1 cellular context compared by ENCODE assay signal in the genomic region with DNA sequence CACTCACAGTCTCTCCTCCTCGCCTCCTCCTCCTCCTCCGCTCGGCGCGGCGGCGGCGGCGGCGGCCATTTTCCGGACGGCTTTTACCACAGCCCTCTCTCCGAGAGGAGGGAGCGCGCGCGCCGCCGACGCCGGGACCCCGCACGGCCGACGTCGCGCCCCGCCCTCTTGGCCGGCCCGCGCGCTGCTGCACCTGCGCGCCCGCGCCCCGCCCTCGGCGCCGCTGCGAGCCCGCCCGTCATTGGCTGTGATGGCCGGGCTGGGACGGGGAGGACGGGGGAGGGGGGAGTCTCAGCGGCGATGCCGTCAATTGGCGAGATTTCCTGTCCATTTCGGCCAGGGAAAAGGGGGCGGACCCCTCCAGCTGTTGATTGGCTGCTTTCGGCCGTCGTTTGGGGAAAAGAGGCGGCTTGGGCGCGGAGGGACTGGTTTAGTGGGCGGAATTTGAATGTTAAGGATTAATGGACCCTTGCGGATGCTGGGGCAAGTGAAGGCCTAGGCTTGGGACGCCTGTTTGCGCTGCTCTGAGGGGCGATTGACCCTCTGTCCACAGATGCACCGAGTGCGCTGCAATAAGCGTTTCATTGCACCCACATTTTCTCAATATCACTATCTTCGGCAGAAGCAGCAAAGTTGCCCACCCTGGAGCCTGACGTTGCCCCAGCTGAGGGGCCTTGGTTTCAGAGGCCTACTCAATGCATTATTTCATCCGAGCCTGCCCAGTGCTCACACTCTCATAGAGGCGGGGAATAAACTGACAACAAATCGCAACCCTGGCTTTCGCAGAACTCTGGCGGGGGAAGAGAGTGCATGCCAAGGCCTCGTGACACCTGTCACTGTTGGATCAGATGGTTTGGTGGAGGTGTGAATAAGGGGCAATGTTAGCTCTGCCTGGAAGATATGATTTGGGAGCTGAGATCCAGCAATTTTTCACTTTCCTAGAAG.
TF ChIP-seq lines count a peak whose summit lies in the region.

A gene (minus strand): TSS at position 121 of the 945 bp plus-strand sequence.

TF ChIP-seq in K562, 482 proteins besides CTCF, POLR2A, EP300 and RAD21 (continued from another document and continues in another):
- TF ChIP-seq, protein P1, sequence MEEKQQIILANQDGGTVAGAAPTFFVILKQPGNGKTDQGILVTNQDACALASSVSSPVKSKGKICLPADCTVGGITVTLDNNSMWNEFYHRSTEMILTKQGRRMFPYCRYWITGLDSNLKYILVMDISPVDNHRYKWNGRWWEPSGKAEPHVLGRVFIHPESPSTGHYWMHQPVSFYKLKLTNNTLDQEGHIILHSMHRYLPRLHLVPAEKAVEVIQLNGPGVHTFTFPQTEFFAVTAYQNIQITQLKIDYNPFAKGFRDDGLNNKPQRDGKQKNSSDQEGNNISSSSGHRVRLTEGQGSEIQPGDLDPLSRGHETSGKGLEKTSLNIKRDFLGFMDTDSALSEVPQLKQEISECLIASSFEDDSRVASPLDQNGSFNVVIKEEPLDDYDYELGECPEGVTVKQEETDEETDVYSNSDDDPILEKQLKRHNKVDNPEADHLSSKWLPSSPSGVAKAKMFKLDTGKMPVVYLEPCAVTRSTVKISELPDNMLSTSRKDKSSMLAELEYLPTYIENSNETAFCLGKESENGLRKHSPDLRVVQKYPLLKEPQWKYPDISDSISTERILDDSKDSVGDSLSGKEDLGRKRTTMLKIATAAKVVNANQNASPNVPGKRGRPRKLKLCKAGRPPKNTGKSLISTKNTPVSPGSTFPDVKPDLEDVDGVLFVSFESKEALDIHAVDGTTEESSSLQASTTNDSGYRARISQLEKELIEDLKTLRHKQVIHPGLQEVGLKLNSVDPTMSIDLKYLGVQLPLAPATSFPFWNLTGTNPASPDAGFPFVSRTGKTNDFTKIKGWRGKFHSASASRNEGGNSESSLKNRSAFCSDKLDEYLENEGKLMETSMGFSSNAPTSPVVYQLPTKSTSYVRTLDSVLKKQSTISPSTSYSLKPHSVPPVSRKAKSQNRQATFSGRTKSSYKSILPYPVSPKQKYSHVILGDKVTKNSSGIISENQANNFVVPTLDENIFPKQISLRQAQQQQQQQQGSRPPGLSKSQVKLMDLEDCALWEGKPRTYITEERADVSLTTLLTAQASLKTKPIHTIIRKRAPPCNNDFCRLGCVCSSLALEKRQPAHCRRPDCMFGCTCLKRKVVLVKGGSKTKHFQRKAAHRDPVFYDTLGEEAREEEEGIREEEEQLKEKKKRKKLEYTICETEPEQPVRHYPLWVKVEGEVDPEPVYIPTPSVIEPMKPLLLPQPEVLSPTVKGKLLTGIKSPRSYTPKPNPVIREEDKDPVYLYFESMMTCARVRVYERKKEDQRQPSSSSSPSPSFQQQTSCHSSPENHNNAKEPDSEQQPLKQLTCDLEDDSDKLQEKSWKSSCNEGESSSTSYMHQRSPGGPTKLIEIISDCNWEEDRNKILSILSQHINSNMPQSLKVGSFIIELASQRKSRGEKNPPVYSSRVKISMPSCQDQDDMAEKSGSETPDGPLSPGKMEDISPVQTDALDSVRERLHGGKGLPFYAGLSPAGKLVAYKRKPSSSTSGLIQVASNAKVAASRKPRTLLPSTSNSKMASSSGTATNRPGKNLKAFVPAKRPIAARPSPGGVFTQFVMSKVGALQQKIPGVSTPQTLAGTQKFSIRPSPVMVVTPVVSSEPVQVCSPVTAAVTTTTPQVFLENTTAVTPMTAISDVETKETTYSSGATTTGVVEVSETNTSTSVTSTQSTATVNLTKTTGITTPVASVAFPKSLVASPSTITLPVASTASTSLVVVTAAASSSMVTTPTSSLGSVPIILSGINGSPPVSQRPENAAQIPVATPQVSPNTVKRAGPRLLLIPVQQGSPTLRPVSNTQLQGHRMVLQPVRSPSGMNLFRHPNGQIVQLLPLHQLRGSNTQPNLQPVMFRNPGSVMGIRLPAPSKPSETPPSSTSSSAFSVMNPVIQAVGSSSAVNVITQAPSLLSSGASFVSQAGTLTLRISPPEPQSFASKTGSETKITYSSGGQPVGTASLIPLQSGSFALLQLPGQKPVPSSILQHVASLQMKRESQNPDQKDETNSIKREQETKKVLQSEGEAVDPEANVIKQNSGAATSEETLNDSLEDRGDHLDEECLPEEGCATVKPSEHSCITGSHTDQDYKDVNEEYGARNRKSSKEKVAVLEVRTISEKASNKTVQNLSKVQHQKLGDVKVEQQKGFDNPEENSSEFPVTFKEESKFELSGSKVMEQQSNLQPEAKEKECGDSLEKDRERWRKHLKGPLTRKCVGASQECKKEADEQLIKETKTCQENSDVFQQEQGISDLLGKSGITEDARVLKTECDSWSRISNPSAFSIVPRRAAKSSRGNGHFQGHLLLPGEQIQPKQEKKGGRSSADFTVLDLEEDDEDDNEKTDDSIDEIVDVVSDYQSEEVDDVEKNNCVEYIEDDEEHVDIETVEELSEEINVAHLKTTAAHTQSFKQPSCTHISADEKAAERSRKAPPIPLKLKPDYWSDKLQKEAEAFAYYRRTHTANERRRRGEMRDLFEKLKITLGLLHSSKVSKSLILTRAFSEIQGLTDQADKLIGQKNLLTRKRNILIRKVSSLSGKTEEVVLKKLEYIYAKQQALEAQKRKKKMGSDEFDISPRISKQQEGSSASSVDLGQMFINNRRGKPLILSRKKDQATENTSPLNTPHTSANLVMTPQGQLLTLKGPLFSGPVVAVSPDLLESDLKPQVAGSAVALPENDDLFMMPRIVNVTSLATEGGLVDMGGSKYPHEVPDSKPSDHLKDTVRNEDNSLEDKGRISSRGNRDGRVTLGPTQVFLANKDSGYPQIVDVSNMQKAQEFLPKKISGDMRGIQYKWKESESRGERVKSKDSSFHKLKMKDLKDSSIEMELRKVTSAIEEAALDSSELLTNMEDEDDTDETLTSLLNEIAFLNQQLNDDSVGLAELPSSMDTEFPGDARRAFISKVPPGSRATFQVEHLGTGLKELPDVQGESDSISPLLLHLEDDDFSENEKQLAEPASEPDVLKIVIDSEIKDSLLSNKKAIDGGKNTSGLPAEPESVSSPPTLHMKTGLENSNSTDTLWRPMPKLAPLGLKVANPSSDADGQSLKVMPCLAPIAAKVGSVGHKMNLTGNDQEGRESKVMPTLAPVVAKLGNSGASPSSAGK (IDR thresholded peaks at IDR 0.05), result peak; percentile 73
- TF ChIP-seq CCNT2 (IDR thresholded peaks at IDR 0.05; ENCODE audit: borderline replicate concordance, extremely low read depth, insufficient read length, low read depth, low read length), result peak; percentile 35
- TF ChIP-seq NCOA1 (IDR thresholded peaks at IDR 0.05; ENCODE audit: low read depth), result no peak
- TF ChIP-seq MIER1 (IDR thresholded peaks at IDR 0.05; ENCODE audit: low read depth), result no peak
- peak; percentile 73 for TF ChIP-seq SP1 (CRISPR knock-in tag; IDR thresholded peaks at IDR 0.05)
- no peak for TF ChIP-seq NCOA6 (IDR thresholded peaks at IDR 0.05)
- TF ChIP-seq, protein P2, sequence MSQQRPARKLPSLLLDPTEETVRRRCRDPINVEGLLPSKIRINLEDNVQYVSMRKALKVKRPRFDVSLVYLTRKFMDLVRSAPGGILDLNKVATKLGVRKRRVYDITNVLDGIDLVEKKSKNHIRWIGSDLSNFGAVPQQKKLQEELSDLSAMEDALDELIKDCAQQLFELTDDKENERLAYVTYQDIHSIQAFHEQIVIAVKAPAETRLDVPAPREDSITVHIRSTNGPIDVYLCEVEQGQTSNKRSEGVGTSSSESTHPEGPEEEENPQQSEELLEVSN (IDR thresholded peaks at IDR 0.05; ENCODE audit: borderline replicate concordance in 1 of 2, extremely low read depth in 1 of 2, insufficient read depth in 1 of 2, insufficient read length in 1 of 2, low read depth in 1 of 2, low read length in 1 of 2, poor library complexity in 1 of 2, severe bottlenecking in 1 of 2), result peak in 1 of 2 experiments; percentile 33
- TF ChIP-seq CHCHD3 (CRISPR knock-in tag; IDR thresholded peaks at IDR 0.05), result no peak
- peak; percentile 39; the same call in 1 of the 2 replicates for TF ChIP-seq PHF8 (IDR thresholded peaks at IDR 0.05; ENCODE audit: borderline replicate concordance, low read length)
- TF ChIP-seq, protein P3, sequence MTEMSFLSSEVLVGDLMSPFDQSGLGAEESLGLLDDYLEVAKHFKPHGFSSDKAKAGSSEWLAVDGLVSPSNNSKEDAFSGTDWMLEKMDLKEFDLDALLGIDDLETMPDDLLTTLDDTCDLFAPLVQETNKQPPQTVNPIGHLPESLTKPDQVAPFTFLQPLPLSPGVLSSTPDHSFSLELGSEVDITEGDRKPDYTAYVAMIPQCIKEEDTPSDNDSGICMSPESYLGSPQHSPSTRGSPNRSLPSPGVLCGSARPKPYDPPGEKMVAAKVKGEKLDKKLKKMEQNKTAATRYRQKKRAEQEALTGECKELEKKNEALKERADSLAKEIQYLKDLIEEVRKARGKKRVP (CRISPR knock-in tag; IDR thresholded peaks at IDR 0.05), result no peak
- TF ChIP-seq RBM25 (IDR thresholded peaks at IDR 0.05; ENCODE audit: low read depth, low read length, severe bottlenecking), result peak; percentile 54
- TF ChIP-seq NRF1 (conservative IDR thresholded peaks at IDR 0.05 in 1 of 2, IDR thresholded peaks at IDR 0.05 in 1 of 2), result peak; percentile 82 to 84
- TF ChIP-seq ZNF589 (CRISPR knock-in tag; IDR thresholded peaks at IDR 0.05; ENCODE audit: low read depth), result 0 out of 2 replicates have a peak, but pooled peaks have one; percentile 49
- TF ChIP-seq TAL1 (IDR thresholded peaks at IDR 0.05), result no peak
- TF ChIP-seq MEF2A (IDR thresholded peaks at IDR 0.05; ENCODE audit: control insufficient read depth, low read depth, low read length), result no peak
- 0 out of 2 replicates have a peak, but pooled peaks have one; percentile 10 for TF ChIP-seq JUND (IDR thresholded peaks at IDR 0.05; ENCODE audit: borderline replicate concordance, low read depth, low read length)
- no peak for TF ChIP-seq JUND (tag; IDR thresholded peaks at IDR 0.05; ENCODE audit: borderline replicate concordance, low read depth, low read length)
- TF ChIP-seq, protein P4, sequence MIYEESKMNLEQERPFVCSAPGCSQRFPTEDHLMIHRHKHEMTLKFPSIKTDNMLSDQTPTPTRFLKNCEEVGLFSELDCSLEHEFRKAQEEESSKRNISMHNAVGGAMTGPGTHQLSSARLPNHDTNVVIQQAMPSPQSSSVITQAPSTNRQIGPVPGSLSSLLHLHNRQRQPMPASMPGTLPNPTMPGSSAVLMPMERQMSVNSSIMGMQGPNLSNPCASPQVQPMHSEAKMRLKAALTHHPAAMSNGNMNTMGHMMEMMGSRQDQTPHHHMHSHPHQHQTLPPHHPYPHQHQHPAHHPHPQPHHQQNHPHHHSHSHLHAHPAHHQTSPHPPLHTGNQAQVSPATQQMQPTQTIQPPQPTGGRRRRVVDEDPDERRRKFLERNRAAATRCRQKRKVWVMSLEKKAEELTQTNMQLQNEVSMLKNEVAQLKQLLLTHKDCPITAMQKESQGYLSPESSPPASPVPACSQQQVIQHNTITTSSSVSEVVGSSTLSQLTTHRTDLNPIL (CRISPR knock-in tag; IDR thresholded peaks at IDR 0.05), result no peak
- TF ChIP-seq ZNF175 (CRISPR knock-in tag; IDR thresholded peaks at IDR 0.05; ENCODE audit: low read depth), result no peak
- peak; percentile 31; the same call in 1 of the 2 replicates for TF ChIP-seq RB1 (IDR thresholded peaks at IDR 0.05; ENCODE audit: low read depth)
- peak; percentile 45 for TF ChIP-seq MEIS2 (IDR thresholded peaks at IDR 0.05; ENCODE audit: partially characterized antibody)
- TF ChIP-seq TAF1 (IDR thresholded peaks at IDR 0.05; ENCODE audit: control insufficient read depth, extremely low read depth, insufficient read depth, low read length, severe bottlenecking), result peak; percentile 73
- TF ChIP-seq CHD2 (IDR thresholded peaks at IDR 0.05; ENCODE audit: low read depth, low read length), result peak; percentile 72
- TF ChIP-seq ZNF133 (CRISPR knock-in tag; IDR thresholded peaks at IDR 0.05), result no peak
- no peak for TF ChIP-seq GABPB2 (CRISPR knock-in tag; conservative IDR thresholded peaks at IDR 0.05)
- TF ChIP-seq, protein P5, sequence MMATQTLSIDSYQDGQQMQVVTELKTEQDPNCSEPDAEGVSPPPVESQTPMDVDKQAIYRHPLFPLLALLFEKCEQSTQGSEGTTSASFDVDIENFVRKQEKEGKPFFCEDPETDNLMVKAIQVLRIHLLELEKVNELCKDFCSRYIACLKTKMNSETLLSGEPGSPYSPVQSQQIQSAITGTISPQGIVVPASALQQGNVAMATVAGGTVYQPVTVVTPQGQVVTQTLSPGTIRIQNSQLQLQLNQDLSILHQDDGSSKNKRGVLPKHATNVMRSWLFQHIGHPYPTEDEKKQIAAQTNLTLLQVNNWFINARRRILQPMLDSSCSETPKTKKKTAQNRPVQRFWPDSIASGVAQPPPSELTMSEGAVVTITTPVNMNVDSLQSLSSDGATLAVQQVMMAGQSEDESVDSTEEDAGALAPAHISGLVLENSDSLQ (IDR thresholded peaks at IDR 0.05), result peak; percentile 98
- peak; percentile 58 for TF ChIP-seq NEUROD1 (IDR thresholded peaks at IDR 0.05; ENCODE audit: borderline replicate concordance, low read depth, low read length, partially characterized antibody)
- TF ChIP-seq, protein P6, sequence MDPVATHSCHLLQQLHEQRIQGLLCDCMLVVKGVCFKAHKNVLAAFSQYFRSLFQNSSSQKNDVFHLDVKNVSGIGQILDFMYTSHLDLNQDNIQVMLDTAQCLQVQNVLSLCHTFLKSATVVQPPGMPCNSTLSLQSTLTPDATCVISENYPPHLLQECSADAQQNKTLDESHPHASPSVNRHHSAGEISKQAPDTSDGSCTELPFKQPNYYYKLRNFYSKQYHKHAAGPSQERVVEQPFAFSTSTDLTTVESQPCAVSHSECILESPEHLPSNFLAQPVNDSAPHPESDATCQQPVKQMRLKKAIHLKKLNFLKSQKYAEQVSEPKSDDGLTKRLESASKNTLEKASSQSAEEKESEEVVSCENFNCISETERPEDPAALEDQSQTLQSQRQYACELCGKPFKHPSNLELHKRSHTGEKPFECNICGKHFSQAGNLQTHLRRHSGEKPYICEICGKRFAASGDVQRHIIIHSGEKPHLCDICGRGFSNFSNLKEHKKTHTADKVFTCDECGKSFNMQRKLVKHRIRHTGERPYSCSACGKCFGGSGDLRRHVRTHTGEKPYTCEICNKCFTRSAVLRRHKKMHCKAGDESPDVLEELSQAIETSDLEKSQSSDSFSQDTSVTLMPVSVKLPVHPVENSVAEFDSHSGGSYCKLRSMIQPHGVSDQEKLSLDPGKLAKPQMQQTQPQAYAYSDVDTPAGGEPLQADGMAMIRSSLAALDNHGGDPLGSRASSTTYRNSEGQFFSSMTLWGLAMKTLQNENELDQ (CRISPR knock-in tag; IDR thresholded peaks at IDR 0.05; ENCODE audit: borderline replicate concordance), result no peak
- peak; percentile 28; the same call in 1 of the 2 replicates for TF ChIP-seq KLF13 (tag; IDR thresholded peaks at IDR 0.05; ENCODE audit: borderline replicate concordance, low read depth)
- peak; percentile 29 for TF ChIP-seq PHF20 (IDR thresholded peaks at IDR 0.05; ENCODE audit: partially characterized antibody)
- TF ChIP-seq SIN3A (IDR thresholded peaks at IDR 0.05; ENCODE audit: borderline replicate concordance in 2 of 2, control insufficient read depth in 1 of 2, low read depth in 2 of 2, low read length in 2 of 2), result 0 out of 4 replicates have a peak, but pooled peaks of 1 of the 2 experiments have one; percentile 39
